8 cellular contexts compared by ENCODE assay signal in genomic region chr1:156025873-156026272, GRCh38. TPM values are rescaled to one million over a fixed set of nuclear protein-coding genes. Genes with fewer than 3 reads are reported as not detected.
DNase-seq lines count a peak whose midpoint lies in the region; ATAC-seq and TF ChIP-seq lines count a peak whose summit lies in the region.

No MANE protein-coding gene starts in this region.

- peaks cover 4% of the 10 kb centered on the region for H3K36me3 Mint-ChIP-seq in endothelial cell (ENCODE audit: low read depth, unreplicated experiment)

- no peaks in the 10 kb centered on the region for H3K79me2 ChIP-seq in DND-41 (ENCODE audit: insufficient read depth, low read length)
- H3K79me2 ChIP-seq in neural cell (replicated peaks; ENCODE audit: insufficient read depth, low read length), result no peaks in the 10 kb centered on the region

- H3K9me3 ChIP-seq in DND-41 (ENCODE audit: insufficient read depth, low read length, severe bottlenecking) (no peaks in the 10 kb centered on the region), neural cell (ENCODE audit: low read length) (no peaks in the 10 kb centered on the region)

- TF ChIP-seq RAD21 in neural cell (conservative IDR thresholded peaks at IDR 0.05), result no peak

- no peaks in the 10 kb centered on the region for H3K27me3 Mint-ChIP-seq in endothelial cell (ENCODE audit: unreplicated experiment)

- H3K4me1 Mint-ChIP-seq in endothelial cell (ENCODE audit: unreplicated experiment), result peaks cover 8% of the 10 kb centered on the region

- H4K20me1 ChIP-seq in DND-41 (ENCODE audit: insufficient read depth, low read length) (no peaks in the 10 kb centered on the region), neural cell (ENCODE audit: insufficient read depth) (no peaks in the 10 kb centered on the region)

- H3K27ac ChIP-seq in DND-41 (ENCODE audit: low read length) (no peak overlapping the region), neural cell (ENCODE audit: low read length) (no peak overlapping the region)

- TF ChIP-seq EP300 in neural cell (conservative IDR thresholded peaks at IDR 0.05; ENCODE audit: poor library complexity, severe bottlenecking), result no peak

- no peaks in the 10 kb centered on the region for H3F3A ChIP-seq in neural cell (ENCODE audit: insufficient read depth, low read length, poor library complexity, severe bottlenecking)

- H3K9ac ChIP-seq in DND-41 (ENCODE audit: low read depth, low read length) (no peak overlapping the region), neural cell (ENCODE audit: low read length) (no peak overlapping the region)

- DNase-seq in DND-41 (no peak), LNCaP clone FGC (ENCODE audit: low read depth) (no peak), UCSD-AML1 (lab: John Stamatoyannopoulos, UW; ENCODE audit: unreplicated experiment) (peak; percentile 63), endothelial cell (ENCODE audit: low spot score) (peak; percentile 75), kidney glomerular epithelial cell (lab: John Stamatoyannopoulos, UW) (no peak), activated gamma-delta T cell (lab: John Stamatoyannopoulos, UW) (no peak)

- H3K27ac Mint-ChIP-seq in endothelial cell (ENCODE audit: unreplicated experiment), result no peak overlapping the region

- H3K27me3 ChIP-seq in DND-41 (ENCODE audit: insufficient read depth, low read length, poor library complexity), result no peaks in the 10 kb centered on the region
- no peaks in the 10 kb centered on the region for H3K27me3 ChIP-seq in neural cell (ENCODE audit: insufficient read depth, low read depth, low read length)

- H3K36me3 ChIP-seq in DND-41 (ENCODE audit: insufficient read depth, low read length) (no peaks in the 10 kb centered on the region), neural cell (ENCODE audit: insufficient read depth, low read length) (no peaks in the 10 kb centered on the region)

- no peak overlapping the region for H3K4me3 Mint-ChIP-seq in endothelial cell (ENCODE audit: unreplicated experiment)

- H2AFZ ChIP-seq in DND-41 (ENCODE audit: low read depth, low read length) (no peak overlapping the region), neural cell (ENCODE audit: low read depth, low read length) (no peak overlapping the region)

- H3K4me2 ChIP-seq in DND-41 (ENCODE audit: insufficient read depth, low read length) (no peak overlapping the region), neural cell (ENCODE audit: low read length) (no peak overlapping the region)

- H3K9me3 Mint-ChIP-seq in endothelial cell (ENCODE audit: unreplicated experiment), result no peaks in the 10 kb centered on the region

- H3K4me3 ChIP-seq in DND-41 (ENCODE audit: low read depth in 1 of 2, low read length in 2 of 2), result no peak overlapping the region
- H3K4me3 ChIP-seq in LNCaP clone FGC (ENCODE audit: low read depth, low read length), result no peak overlapping the region
- H3K4me3 ChIP-seq in neural cell (ENCODE audit: low read length), result no peak overlapping the region

- no peak for ATAC-seq in DND-41 (ENCODE audit: insufficient read depth, low read depth)
- ATAC-seq in HG02763 (IDR thresholded peaks at IDR 0.05; ENCODE audit: unreplicated experiment), result no peak

- H3K4me1 ChIP-seq in DND-41 (ENCODE audit: insufficient read depth, low read length), result peaks cover 6% of the 10 kb centered on the region

- TF ChIP-seq CTCF in DND-41 (IDR thresholded peaks at IDR 0.05; ENCODE audit: borderline replicate concordance, extremely low read depth, low read length, poor library complexity, severe bottlenecking) (peak; percentile 29), LNCaP clone FGC (IDR thresholded peaks at IDR 0.05; ENCODE audit: control insufficient read depth, extremely low read depth, insufficient read depth) (0 out of 2 replicates have a peak, but pooled peaks have one; percentile 6), endothelial cell (IDR thresholded peaks at IDR 0.05; ENCODE audit: unreplicated experiment) (no peak), neural cell (IDR thresholded peaks at IDR 0.05; ENCODE audit: poor library complexity, severe bottlenecking) (peak; percentile 49)

- H3K9me2 ChIP-seq in neural cell (ENCODE audit: insufficient read depth, low read length), result no peaks in the 10 kb centered on the region

TF ChIP-seq in neural cell, 6 proteins besides CTCF, POLR2A, EP300 and RAD21:
- TF ChIP-seq SMC3 (conservative IDR thresholded peaks at IDR 0.05; ENCODE audit: poor library complexity), result no peak
- TF ChIP-seq TAF1 (IDR thresholded peaks at IDR 0.05; ENCODE audit: low read depth), result no peak
- no peak for TF ChIP-seq REST (IDR thresholded peaks at IDR 0.05; ENCODE audit: borderline replicate concordance)
- no peak for TF ChIP-seq EZH2 (IDR thresholded peaks at IDR 0.05; ENCODE audit: borderline replicate concordance, insufficient read depth, low read length, poor library complexity, severe bottlenecking)
- no peak for TF ChIP-seq POLR2AphosphoS5 (IDR thresholded peaks at IDR 0.05)
- no peak for TF ChIP-seq MXI1 (conservative IDR thresholded peaks at IDR 0.05; ENCODE audit: poor library complexity, severe bottlenecking)

RNA-seq across cellular contexts. Expression of gene SSR2, which starts 5.1 kb away (rescaled TPM):
- 340 TPM for total RNA-seq in endothelial cell (ENCODE audit: unreplicated experiment)
- polyA plus RNA-seq in neural cell, result 440 and 473 TPM in 2 replicates
- polyA minus RNA-seq in neural cell, result 192 and 213 TPM in 2 replicates

RNA-seq across cellular contexts. Expression of gene UBQLN4, which starts 27.7 kb away (rescaled TPM):
- 47.6 TPM for total RNA-seq in endothelial cell (ENCODE audit: unreplicated experiment)
- 34.9 and 39.3 TPM in 2 replicates for polyA plus RNA-seq in neural cell
- polyA minus RNA-seq in neural cell, result 47.5 and 51.2 TPM in 2 replicates

RNA-seq across cellular contexts. Expression of gene LAMTOR2, which starts 28.7 kb away (rescaled TPM):
- total RNA-seq in endothelial cell (ENCODE audit: unreplicated experiment), result 82.4 TPM
- 81.3 and 82.6 TPM in 2 replicates for polyA plus RNA-seq in neural cell
- polyA minus RNA-seq in neural cell, result 24.6 and 39.8 TPM in 2 replicates

RNA-seq across cellular contexts. Expression of gene RAB25, which starts 35.1 kb away (rescaled TPM):
- 1.6 TPM for total RNA-seq in endothelial cell (ENCODE audit: unreplicated experiment)
- 1.3 TPM in 1 of 2 replicates, not detected in the other for polyA plus RNA-seq in neural cell
- polyA minus RNA-seq in neural cell, result not detected in 2 replicates

RNA-seq across cellular contexts. Expression of gene ARHGEF2, which starts 47.5 kb away (rescaled TPM):
- 244 TPM for total RNA-seq in endothelial cell (ENCODE audit: unreplicated experiment)
- polyA plus RNA-seq in neural cell, result 45.1 and 59.6 TPM in 2 replicates
- 92.6 and 98.1 TPM in 2 replicates for polyA minus RNA-seq in neural cell

Comparison
In these comparisons a context has a peak if more than half of its experiments do, and no peak if none do; other contexts are left out.
1. DNase-seq: peak in UCSD-AML1 (single experiment) and endothelial cell (single experiment); none in DND-41 (single experiment), LNCaP clone FGC (single experiment), kidney glomerular epithelial cell (single experiment) and activated gamma-delta T cell (single experiment).